ENCODE assay signal across 19 cellular contexts in the genomic region with DNA sequence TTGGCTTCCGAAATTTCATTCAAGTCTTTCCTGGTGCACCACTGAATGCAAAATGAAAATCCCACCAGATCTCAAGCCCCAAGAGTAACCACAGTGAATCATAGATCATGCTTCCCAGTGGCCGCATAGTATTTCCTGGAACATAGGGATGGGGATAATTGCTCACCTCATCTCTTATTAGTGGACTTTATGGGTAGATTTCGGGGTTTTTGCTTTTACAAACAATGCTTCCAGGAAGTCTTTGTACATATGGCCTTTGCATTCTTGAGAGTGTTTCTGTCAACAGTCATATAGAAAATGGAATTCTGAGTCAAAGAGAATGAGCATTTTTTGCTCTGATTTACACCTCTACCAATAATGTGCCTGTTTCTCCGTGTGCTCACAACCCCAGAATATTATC. TPM values are rescaled to one million over a fixed set of nuclear protein-coding genes. Genes with fewer than 3 reads are reported as not detected.
DNase-seq lines count a peak whose midpoint lies in the region; ATAC-seq, FAIRE-seq and TF ChIP-seq lines count a peak whose summit lies in the region.
"Had no signal": no experiment of that assay in that cellular context is flagged by ENCODE, and none has a peak within 500 bp of the region (broad histone marks: within the 10 kb centered on the region; RNA-seq: fewer than 3 reads in every experiment).

No MANE protein-coding gene starts in this region.

- H4K20me1 ChIP-seq in MM.1S (ENCODE audit: insufficient read depth, low read length) = no peaks in the 10 kb centered on the region

- TF ChIP-seq POLR2A in ovary (IDR thresholded peaks at IDR 0.05) = no peak

- no peaks in the 10 kb centered on the region for H3K9me3 ChIP-seq in MM.1S (replicated peaks; ENCODE audit: insufficient read depth, low read length)
- H3K9me3 ChIP-seq in ovary = no peaks in the 10 kb centered on the region
- H3K9me3 ChIP-seq: heart left ventricle, upper lobe of left lung had no signal

- 0 out of 2 replicates have a peak overlapping the region, but pooled peaks have one; percentile 56 for H2AFZ ChIP-seq in MM.1S (ENCODE audit: low read length)

- FAIRE-seq in RCC 7860 (lab: Jason Lieb, UNC) = no peak
- FAIRE-seq: kidney had no signal

- no peak for ATAC-seq in HG02798 (IDR thresholded peaks at IDR 0.05; ENCODE audit: poor library complexity, unreplicated experiment)

- no peak overlapping the region for H3K9ac ChIP-seq in MM.1S (ENCODE audit: low read length)

- no peaks in the 10 kb centered on the region for H3K27me3 ChIP-seq in MM.1S (replicated peaks; ENCODE audit: insufficient read depth, low read length)
- no peaks in the 10 kb centered on the region for H3K27me3 ChIP-seq in ovary
- H3K27me3 ChIP-seq: heart left ventricle, upper lobe of left lung had no signal

- WGBS in ovary, 3 donors = 78 to 82% (median 79%) methylated on average over 4 of the region's 4 CpGs

- no peaks in the 10 kb centered on the region for H3K9me2 ChIP-seq in MM.1S (replicated peaks; ENCODE audit: insufficient read depth, low read length)

- H3F3A ChIP-seq in MM.1S (ENCODE audit: insufficient read depth, low read length) = no peaks in the 10 kb centered on the region

- intact Hi-C loops in ovary (cut with DNase I) = loop anchor here in 1 of 4 donors (2.0 kb wide), 1 partner anchor 278 kb away; no protein-coding TSS in a partner anchor

- H3K4me1 ChIP-seq in MM.1S (ENCODE audit: low read length) = peaks cover 17% of the 10 kb centered on the region
- H3K4me1 ChIP-seq in ovary (ENCODE audit: insufficient read depth) = peaks cover 4% of the 10 kb centered on the region

- no peak overlapping the region for H3K4me3 ChIP-seq in MM.1S (ENCODE audit: low read length)
- no peak overlapping the region for H3K4me3 ChIP-seq in ovary
- H3K4me3 ChIP-seq: heart left ventricle, K562, upper lobe of left lung had no signal

- H3K36me3 ChIP-seq in MM.1S (replicated peaks; ENCODE audit: insufficient read depth, low read length) = no peaks in the 10 kb centered on the region
- no peaks in the 10 kb centered on the region for H3K36me3 ChIP-seq in ovary
- H3K36me3 ChIP-seq: heart left ventricle, upper lobe of left lung had no signal

- TF ChIP-seq EP300 in ovary (IDR thresholded peaks at IDR 0.05) = no peak

- H3K4me2 ChIP-seq in MM.1S (ENCODE audit: low read depth, low read length) = peak overlapping the region; percentile 21; the same call in 1 of the 2 replicates

- TF ChIP-seq CTCF in MM.1S (IDR thresholded peaks at IDR 0.05; ENCODE audit: low read length) (no peak), ovary (IDR thresholded peaks at IDR 0.05) (no peak)

- H3K27ac ChIP-seq in MM.1S (ENCODE audit: low read length) (no peak overlapping the region), ovary (no peak overlapping the region)
- H3K27ac ChIP-seq: heart left ventricle, upper lobe of left lung had no signal

- DNase-seq in A172 (ENCODE audit: low spot score) (peak; percentile 50), ELR (ENCODE audit: low read depth) (peak; percentile 84), MM.1S (no peak), dermis blood vessel endothelial cell (peak; percentile 37), ovary (no peak), cortex of kidney (lab: John Stamatoyannopoulos, UW) (no peak), RCC 7860 (ENCODE audit: low spot score) (no peak)
- DNase-seq: cerebellar nuclear complex; kidney; stimulated activated CD4-positive, alpha-beta T cell treated with anti-CD3 and anti-CD28 coated beads, Interleukin-4, amount 100 ng/mL, for 4 hours had no signal

- no peaks in the 10 kb centered on the region for H3K79me2 ChIP-seq in MM.1S (ENCODE audit: low read length)

RNA-seq across cellular contexts. Expression of a gene that starts 53.4 kb away (rescaled TPM):
- total RNA-seq in A172 (2014; rRNA removed; shearing (Covaris generic)) = not detected in 2 replicates
- total RNA-seq in dermis blood vessel endothelial cell (not detected in 2 replicates), ovary (not detected)
- polyA plus RNA-seq in ovary = not detected
- total RNA-seq: activated CD8-positive, alpha-beta memory T cell treated with anti-CD3 and anti-CD28 coated beads for 36 hours; H9; heart left ventricle; K562; kidney; mesothelial cell of epicardium; SK-MEL-5; upper lobe of left lung had no signal
- polyA plus RNA-seq: BJ, heart left ventricle, K562 had no signal

Comparison
In these comparisons a context has a peak if more than half of its experiments do, and no peak if none do; other contexts are left out.
1. DNase-seq: peak in A172 (single experiment), ELR (single experiment) and dermis blood vessel endothelial cell (single experiment); none in MM.1S (single experiment), ovary (0 of 5), cortex of kidney (single experiment) and RCC 7860 (single experiment).